ENCODE assay signal across 1 cellular context in the genomic region with DNA sequence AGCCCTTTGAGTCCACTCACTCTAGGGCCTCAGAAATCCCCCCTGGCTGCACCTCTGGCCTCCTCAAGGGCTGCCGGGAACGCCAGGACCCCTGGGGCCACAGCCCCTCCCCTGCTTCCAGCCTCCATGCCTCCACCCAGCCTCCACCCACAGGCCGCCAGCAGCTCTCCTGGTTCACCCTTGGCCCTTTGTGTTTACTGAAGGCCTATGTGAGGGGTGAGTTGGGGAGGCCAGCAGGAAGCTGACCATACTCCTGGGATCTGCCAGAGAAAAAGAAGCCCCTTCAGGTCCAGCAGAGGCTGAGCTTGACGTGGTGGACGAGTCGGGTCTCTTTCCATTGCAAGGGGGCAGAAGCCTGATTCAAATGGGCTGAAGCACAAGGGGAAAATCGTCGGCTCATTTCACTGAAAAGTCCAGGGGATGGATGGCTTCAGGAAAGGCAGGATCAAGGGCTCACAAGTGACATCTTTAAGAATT.
A peak's percentile ranks its signal among the peaks of the same experiment; 100 is the strongest.
TF ChIP-seq lines count a peak whose summit lies in the region.

No MANE protein-coding gene starts in this region.

TF ChIP-seq in HepG2, 621 proteins besides CTCF, POLR2A, EP300 and RAD21 (continued from another document and continues in another):
- no peak for TF ChIP-seq ZNF562 (CRISPR knock-in tag; IDR thresholded peaks at IDR 0.05; ENCODE audit: borderline replicate concordance)
- TF ChIP-seq MTA3 (CRISPR knock-in tag; IDR thresholded peaks at IDR 0.05): no peak
- no peak for TF ChIP-seq ZKSCAN8 (CRISPR knock-in tag; IDR thresholded peaks at IDR 0.05; ENCODE audit: borderline replicate concordance)
- no peak for TF ChIP-seq ZFP36 (IDR thresholded peaks at IDR 0.05; ENCODE audit: borderline replicate concordance, low read depth, low read length, partially characterized antibody)
- TF ChIP-seq, protein P1, sequence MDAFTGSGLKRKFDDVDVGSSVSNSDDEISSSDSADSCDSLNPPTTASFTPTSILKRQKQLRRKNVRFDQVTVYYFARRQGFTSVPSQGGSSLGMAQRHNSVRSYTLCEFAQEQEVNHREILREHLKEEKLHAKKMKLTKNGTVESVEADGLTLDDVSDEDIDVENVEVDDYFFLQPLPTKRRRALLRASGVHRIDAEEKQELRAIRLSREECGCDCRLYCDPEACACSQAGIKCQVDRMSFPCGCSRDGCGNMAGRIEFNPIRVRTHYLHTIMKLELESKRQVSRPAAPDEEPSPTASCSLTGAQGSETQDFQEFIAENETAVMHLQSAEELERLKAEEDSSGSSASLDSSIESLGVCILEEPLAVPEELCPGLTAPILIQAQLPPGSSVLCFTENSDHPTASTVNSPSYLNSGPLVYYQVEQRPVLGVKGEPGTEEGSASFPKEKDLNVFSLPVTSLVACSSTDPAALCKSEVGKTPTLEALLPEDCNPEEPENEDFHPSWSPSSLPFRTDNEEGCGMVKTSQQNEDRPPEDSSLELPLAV (CRISPR knock-in tag; conservative IDR thresholded peaks at IDR 0.05; ENCODE audit: low read depth): no peak
- TF ChIP-seq ZNF839 (CRISPR knock-in tag; IDR thresholded peaks at IDR 0.05; ENCODE audit: borderline replicate concordance): no peak
- TF ChIP-seq, protein P2, sequence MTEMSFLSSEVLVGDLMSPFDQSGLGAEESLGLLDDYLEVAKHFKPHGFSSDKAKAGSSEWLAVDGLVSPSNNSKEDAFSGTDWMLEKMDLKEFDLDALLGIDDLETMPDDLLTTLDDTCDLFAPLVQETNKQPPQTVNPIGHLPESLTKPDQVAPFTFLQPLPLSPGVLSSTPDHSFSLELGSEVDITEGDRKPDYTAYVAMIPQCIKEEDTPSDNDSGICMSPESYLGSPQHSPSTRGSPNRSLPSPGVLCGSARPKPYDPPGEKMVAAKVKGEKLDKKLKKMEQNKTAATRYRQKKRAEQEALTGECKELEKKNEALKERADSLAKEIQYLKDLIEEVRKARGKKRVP (CRISPR knock-in tag; IDR thresholded peaks at IDR 0.05): no peak
- TF ChIP-seq KDM4B (CRISPR knock-in tag; IDR thresholded peaks at IDR 0.05): no peak
- TF ChIP-seq SAP130 (CRISPR knock-in tag; IDR thresholded peaks at IDR 0.05; ENCODE audit: low read depth): 0 out of 2 replicates have a peak, but pooled peaks have one; percentile 12
- TF ChIP-seq ZNF678 (CRISPR knock-in tag; IDR thresholded peaks at IDR 0.05): no peak
- TF ChIP-seq SP1 (IDR thresholded peaks at IDR 0.05): no peak
- no peak for TF ChIP-seq SP1 (CRISPR knock-in tag; IDR thresholded peaks at IDR 0.05)
- TF ChIP-seq, protein P3, sequence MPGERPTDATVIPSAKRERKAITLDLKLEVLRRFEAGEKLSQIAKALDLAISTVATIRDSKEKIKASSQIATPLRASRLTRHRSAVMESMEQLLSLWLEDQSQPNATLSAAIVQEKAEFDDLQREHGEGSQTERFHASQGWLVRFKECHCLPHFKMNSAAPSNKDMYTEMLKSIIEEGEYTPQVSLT (CRISPR knock-in tag; IDR thresholded peaks at IDR 0.05; ENCODE audit: borderline replicate concordance, low read depth): no peak
- TF ChIP-seq RARA (CRISPR knock-in tag; IDR thresholded peaks at IDR 0.05): peak; percentile 48
- no peak for TF ChIP-seq ZNF256 (CRISPR knock-in tag; conservative IDR thresholded peaks at IDR 0.05)
- no peak for TF ChIP-seq CBX5 (CRISPR knock-in tag; IDR thresholded peaks at IDR 0.05; ENCODE audit: borderline replicate concordance)
- TF ChIP-seq ZNF768 (CRISPR knock-in tag; IDR thresholded peaks at IDR 0.05): peak; percentile 76; the same call in 1 of the 2 replicates
- TF ChIP-seq, protein P4, sequence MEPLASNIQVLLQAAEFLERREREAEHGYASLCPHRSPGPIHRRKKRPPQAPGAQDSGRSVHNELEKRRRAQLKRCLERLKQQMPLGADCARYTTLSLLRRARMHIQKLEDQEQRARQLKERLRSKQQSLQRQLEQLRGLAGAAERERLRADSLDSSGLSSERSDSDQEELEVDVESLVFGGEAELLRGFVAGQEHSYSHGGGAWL (CRISPR knock-in tag; IDR thresholded peaks at IDR 0.05): no peak
- TF ChIP-seq NFE2L2 (IDR thresholded peaks at IDR 0.05; ENCODE audit: low read length): no peak
- no peak for TF ChIP-seq ZFP36L2 (CRISPR knock-in tag; IDR thresholded peaks at IDR 0.05)
- TF ChIP-seq ZNF329 (CRISPR knock-in tag; IDR thresholded peaks at IDR 0.05; ENCODE audit: low read depth): peak; percentile 99
- no peak for TF ChIP-seq ZNF510 (CRISPR knock-in tag; IDR thresholded peaks at IDR 0.05; ENCODE audit: low read depth)
- TF ChIP-seq ZNF709 (CRISPR knock-in tag; IDR thresholded peaks at IDR 0.05): no peak
- TF ChIP-seq KLF12 (CRISPR knock-in tag; IDR thresholded peaks at IDR 0.05; ENCODE audit: borderline replicate concordance): no peak
- no peak for TF ChIP-seq ZNF564 (CRISPR knock-in tag; IDR thresholded peaks at IDR 0.05)
- no peak for TF ChIP-seq ZNF138 (CRISPR knock-in tag; IDR thresholded peaks at IDR 0.05; ENCODE audit: low read depth)
- no peak for TF ChIP-seq ZBTB42 (CRISPR knock-in tag; IDR thresholded peaks at IDR 0.05)
- TF ChIP-seq HMG20B (CRISPR knock-in tag; conservative IDR thresholded peaks at IDR 0.05): no peak
- TF ChIP-seq, protein P5, sequence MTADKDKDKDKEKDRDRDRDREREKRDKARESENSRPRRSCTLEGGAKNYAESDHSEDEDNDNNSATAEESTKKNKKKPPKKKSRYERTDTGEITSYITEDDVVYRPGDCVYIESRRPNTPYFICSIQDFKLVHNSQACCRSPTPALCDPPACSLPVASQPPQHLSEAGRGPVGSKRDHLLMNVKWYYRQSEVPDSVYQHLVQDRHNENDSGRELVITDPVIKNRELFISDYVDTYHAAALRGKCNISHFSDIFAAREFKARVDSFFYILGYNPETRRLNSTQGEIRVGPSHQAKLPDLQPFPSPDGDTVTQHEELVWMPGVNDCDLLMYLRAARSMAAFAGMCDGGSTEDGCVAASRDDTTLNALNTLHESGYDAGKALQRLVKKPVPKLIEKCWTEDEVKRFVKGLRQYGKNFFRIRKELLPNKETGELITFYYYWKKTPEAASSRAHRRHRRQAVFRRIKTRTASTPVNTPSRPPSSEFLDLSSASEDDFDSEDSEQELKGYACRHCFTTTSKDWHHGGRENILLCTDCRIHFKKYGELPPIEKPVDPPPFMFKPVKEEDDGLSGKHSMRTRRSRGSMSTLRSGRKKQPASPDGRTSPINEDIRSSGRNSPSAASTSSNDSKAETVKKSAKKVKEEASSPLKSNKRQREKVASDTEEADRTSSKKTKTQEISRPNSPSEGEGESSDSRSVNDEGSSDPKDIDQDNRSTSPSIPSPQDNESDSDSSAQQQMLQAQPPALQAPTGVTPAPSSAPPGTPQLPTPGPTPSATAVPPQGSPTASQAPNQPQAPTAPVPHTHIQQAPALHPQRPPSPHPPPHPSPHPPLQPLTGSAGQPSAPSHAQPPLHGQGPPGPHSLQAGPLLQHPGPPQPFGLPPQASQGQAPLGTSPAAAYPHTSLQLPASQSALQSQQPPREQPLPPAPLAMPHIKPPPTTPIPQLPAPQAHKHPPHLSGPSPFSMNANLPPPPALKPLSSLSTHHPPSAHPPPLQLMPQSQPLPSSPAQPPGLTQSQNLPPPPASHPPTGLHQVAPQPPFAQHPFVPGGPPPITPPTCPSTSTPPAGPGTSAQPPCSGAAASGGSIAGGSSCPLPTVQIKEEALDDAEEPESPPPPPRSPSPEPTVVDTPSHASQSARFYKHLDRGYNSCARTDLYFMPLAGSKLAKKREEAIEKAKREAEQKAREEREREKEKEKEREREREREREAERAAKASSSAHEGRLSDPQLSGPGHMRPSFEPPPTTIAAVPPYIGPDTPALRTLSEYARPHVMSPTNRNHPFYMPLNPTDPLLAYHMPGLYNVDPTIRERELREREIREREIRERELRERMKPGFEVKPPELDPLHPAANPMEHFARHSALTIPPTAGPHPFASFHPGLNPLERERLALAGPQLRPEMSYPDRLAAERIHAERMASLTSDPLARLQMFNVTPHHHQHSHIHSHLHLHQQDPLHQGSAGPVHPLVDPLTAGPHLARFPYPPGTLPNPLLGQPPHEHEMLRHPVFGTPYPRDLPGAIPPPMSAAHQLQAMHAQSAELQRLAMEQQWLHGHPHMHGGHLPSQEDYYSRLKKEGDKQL (CRISPR knock-in tag; IDR thresholded peaks at IDR 0.05; ENCODE audit: low read depth): no peak
- TF ChIP-seq ZNF7 (CRISPR knock-in tag; IDR thresholded peaks at IDR 0.05): no peak
- TF ChIP-seq, protein P6, sequence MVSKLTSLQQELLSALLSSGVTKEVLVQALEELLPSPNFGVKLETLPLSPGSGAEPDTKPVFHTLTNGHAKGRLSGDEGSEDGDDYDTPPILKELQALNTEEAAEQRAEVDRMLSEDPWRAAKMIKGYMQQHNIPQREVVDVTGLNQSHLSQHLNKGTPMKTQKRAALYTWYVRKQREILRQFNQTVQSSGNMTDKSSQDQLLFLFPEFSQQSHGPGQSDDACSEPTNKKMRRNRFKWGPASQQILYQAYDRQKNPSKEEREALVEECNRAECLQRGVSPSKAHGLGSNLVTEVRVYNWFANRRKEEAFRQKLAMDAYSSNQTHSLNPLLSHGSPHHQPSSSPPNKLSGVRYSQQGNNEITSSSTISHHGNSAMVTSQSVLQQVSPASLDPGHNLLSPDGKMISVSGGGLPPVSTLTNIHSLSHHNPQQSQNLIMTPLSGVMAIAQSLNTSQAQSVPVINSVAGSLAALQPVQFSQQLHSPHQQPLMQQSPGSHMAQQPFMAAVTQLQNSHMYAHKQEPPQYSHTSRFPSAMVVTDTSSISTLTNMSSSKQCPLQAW (CRISPR knock-in tag; IDR thresholded peaks at IDR 0.05): 0 out of 2 replicates have a peak, but pooled peaks have one; percentile 34
- TF ChIP-seq SALL1 (CRISPR knock-in tag; IDR thresholded peaks at IDR 0.05): 0 out of 2 replicates have a peak, but pooled peaks have one; percentile 15
- no peak for TF ChIP-seq FOXP1 (IDR thresholded peaks at IDR 0.05)
- no peak for TF ChIP-seq FOXP1 (CRISPR knock-in tag; IDR thresholded peaks at IDR 0.05)
- no peak for TF ChIP-seq BORCS8-MEF2B (CRISPR knock-in tag; IDR thresholded peaks at IDR 0.05)
- TF ChIP-seq ZBTB21 (CRISPR knock-in tag; IDR thresholded peaks at IDR 0.05): no peak
- TF ChIP-seq, protein P7, sequence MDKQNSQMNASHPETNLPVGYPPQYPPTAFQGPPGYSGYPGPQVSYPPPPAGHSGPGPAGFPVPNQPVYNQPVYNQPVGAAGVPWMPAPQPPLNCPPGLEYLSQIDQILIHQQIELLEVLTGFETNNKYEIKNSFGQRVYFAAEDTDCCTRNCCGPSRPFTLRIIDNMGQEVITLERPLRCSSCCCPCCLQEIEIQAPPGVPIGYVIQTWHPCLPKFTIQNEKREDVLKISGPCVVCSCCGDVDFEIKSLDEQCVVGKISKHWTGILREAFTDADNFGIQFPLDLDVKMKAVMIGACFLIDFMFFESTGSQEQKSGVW (CRISPR knock-in tag; IDR thresholded peaks at IDR 0.05; ENCODE audit: borderline replicate concordance): no peak
- TF ChIP-seq ZSCAN31 (CRISPR knock-in tag; IDR thresholded peaks at IDR 0.05; ENCODE audit: low read depth): no peak
- TF ChIP-seq, protein P8, sequence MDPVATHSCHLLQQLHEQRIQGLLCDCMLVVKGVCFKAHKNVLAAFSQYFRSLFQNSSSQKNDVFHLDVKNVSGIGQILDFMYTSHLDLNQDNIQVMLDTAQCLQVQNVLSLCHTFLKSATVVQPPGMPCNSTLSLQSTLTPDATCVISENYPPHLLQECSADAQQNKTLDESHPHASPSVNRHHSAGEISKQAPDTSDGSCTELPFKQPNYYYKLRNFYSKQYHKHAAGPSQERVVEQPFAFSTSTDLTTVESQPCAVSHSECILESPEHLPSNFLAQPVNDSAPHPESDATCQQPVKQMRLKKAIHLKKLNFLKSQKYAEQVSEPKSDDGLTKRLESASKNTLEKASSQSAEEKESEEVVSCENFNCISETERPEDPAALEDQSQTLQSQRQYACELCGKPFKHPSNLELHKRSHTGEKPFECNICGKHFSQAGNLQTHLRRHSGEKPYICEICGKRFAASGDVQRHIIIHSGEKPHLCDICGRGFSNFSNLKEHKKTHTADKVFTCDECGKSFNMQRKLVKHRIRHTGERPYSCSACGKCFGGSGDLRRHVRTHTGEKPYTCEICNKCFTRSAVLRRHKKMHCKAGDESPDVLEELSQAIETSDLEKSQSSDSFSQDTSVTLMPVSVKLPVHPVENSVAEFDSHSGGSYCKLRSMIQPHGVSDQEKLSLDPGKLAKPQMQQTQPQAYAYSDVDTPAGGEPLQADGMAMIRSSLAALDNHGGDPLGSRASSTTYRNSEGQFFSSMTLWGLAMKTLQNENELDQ (CRISPR knock-in tag; IDR thresholded peaks at IDR 0.05; ENCODE audit: borderline replicate concordance): no peak
- TF ChIP-seq ZMYM4 (CRISPR knock-in tag; IDR thresholded peaks at IDR 0.05): no peak
- no peak for TF ChIP-seq BRCA1 (CRISPR knock-in tag; IDR thresholded peaks at IDR 0.05)
- TF ChIP-seq, protein P9, sequence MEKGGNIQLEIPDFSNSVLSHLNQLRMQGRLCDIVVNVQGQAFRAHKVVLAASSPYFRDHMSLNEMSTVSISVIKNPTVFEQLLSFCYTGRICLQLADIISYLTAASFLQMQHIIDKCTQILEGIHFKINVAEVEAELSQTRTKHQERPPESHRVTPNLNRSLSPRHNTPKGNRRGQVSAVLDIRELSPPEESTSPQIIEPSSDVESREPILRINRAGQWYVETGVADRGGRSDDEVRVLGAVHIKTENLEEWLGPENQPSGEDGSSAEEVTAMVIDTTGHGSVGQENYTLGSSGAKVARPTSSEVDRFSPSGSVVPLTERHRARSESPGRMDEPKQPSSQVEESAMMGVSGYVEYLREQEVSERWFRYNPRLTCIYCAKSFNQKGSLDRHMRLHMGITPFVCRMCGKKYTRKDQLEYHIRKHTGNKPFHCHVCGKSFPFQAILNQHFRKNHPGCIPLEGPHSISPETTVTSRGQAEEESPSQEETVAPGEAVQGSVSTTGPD (CRISPR knock-in tag; IDR thresholded peaks at IDR 0.05): no peak
- no peak for TF ChIP-seq TCF12 (IDR thresholded peaks at IDR 0.05)
- TF ChIP-seq TCF12 (CRISPR knock-in tag; IDR thresholded peaks at IDR 0.05): no peak
- TF ChIP-seq, protein P10, sequence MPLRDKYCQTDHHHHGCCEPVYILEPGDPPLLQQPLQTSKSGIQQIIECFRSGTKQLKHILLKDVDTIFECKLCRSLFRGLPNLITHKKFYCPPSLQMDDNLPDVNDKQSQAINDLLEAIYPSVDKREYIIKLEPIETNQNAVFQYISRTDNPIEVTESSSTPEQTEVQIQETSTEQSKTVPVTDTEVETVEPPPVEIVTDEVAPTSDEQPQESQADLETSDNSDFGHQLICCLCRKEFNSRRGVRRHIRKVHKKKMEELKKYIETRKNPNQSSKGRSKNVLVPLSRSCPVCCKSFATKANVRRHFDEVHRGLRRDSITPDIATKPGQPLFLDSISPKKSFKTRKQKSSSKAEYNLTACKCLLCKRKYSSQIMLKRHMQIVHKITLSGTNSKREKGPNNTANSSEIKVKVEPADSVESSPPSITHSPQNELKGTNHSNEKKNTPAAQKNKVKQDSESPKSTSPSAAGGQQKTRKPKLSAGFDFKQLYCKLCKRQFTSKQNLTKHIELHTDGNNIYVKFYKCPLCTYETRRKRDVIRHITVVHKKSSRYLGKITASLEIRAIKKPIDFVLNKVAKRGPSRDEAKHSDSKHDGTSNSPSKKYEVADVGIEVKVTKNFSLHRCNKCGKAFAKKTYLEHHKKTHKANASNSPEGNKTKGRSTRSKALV (CRISPR knock-in tag; IDR thresholded peaks at IDR 0.05): no peak
- TF ChIP-seq, protein P11, sequence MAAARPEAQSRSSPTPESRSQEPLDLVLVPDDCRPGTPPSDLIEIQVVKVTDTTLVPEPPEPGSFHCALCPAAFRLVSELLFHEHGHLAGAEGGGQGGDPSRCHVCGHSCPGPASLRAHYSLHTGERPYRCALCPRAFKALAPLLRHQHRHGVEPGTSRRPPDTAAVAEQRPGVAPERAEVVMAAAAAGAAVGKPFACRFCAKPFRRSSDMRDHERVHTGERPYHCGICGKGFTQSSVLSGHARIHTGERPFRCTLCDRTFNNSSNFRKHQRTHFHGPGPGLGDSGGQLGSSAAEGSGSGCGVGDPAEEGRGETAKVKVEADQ (CRISPR knock-in tag; IDR thresholded peaks at IDR 0.05; ENCODE audit: borderline replicate concordance): no peak
- no peak for TF ChIP-seq ZNF136 (CRISPR knock-in tag; IDR thresholded peaks at IDR 0.05; ENCODE audit: low read depth)
- TF ChIP-seq KMT2A (CRISPR knock-in tag; IDR thresholded peaks at IDR 0.05): no peak
- no peak for TF ChIP-seq HES4 (CRISPR knock-in tag; IDR thresholded peaks at IDR 0.05; ENCODE audit: borderline replicate concordance)
- no peak for TF ChIP-seq REL (CRISPR knock-in tag; conservative IDR thresholded peaks at IDR 0.05)
